20 cellular contexts compared by ENCODE assay signal in genomic region chr1:193629875-193630274, GRCh38.
A peak's percentile ranks its signal among the peaks of the same experiment; 100 is the strongest.
DNase-seq lines count a peak whose midpoint lies in the region; TF ChIP-seq lines count a peak whose summit lies in the region.
"Had no signal": no experiment of that assay in that cellular context is flagged by ENCODE, and none has a peak within 500 bp of the region (broad histone marks: within the 10 kb centered on the region; RNA-seq: fewer than 3 reads in every experiment).

No MANE protein-coding gene starts in this region.

- no peaks in the 10 kb centered on the region for H3K9me3 ChIP-seq in mesodermal cell (ENCODE audit: control insufficient read depth, low read length)
- no peaks in the 10 kb centered on the region for H3K9me3 ChIP-seq in MM.1S (replicated peaks; ENCODE audit: insufficient read depth, low read length)
- H3K9me3 ChIP-seq: neutrophil, right atrium auricular region, thoracic aorta had no signal

- H3K79me2 ChIP-seq in MM.1S (ENCODE audit: low read length), result no peaks in the 10 kb centered on the region

- no peaks in the 10 kb centered on the region for H3K9me2 ChIP-seq in MM.1S (replicated peaks; ENCODE audit: insufficient read depth, low read length)

- in situ Hi-C loops in SK-MEL-5 (cut with HindIII; ENCODE audit: low pct_unique_long_range_greater_than_20kb, low sequenced_read_pairs), result no loop called here

- H3K9me3 Mint-ChIP-seq in Calu3 (ENCODE audit: low read depth, unreplicated experiment), result peaks cover 3% of the 10 kb centered on the region

- H4K20me1 ChIP-seq in MM.1S (ENCODE audit: insufficient read depth, low read length), result no peaks in the 10 kb centered on the region

- H3K27me3 ChIP-seq in MM.1S (replicated peaks; ENCODE audit: insufficient read depth, low read length), result no peaks in the 10 kb centered on the region
- H3K27me3 ChIP-seq: neutrophil, right atrium auricular region had no signal

- no peak for TF ChIP-seq CTCF in Calu3 (IDR thresholded peaks at IDR 0.05; ENCODE audit: unreplicated experiment)
- no peak for TF ChIP-seq CTCF in MM.1S (IDR thresholded peaks at IDR 0.05; ENCODE audit: low read length)

- no peaks in the 10 kb centered on the region for H3K36me3 ChIP-seq in mesodermal cell (ENCODE audit: control insufficient read depth, insufficient read depth, low read length)
- no peaks in the 10 kb centered on the region for H3K36me3 ChIP-seq in MM.1S (replicated peaks; ENCODE audit: insufficient read depth, low read length)
- H3K36me3 ChIP-seq: neutrophil, right atrium auricular region, thoracic aorta had no signal

- peaks cover 22% of the 10 kb centered on the region for H3K4me1 Mint-ChIP-seq in Calu3 (ENCODE audit: low read depth, unreplicated experiment)

- peaks cover 14% of the 10 kb centered on the region for H3K4me1 ChIP-seq in mesodermal cell (ENCODE audit: control insufficient read depth, insufficient read depth, low read length, poor library complexity, severe bottlenecking)
- H3K4me1 ChIP-seq in MM.1S (ENCODE audit: low read length), result no peaks in the 10 kb centered on the region
- H3K4me1 ChIP-seq: right atrium auricular region had no signal

- no peak overlapping the region for H3K9ac ChIP-seq in MM.1S (ENCODE audit: low read length)

- CTCF ChIA-PET in Calu3 (lab: Charles Lee), result interaction anchor here (0.8 to 1.6 kb wide), 2 partner anchors 8 kb away, joined by 3 to 4 read pairs; no protein-coding TSS in a partner anchor

- H3K4me2 ChIP-seq in MM.1S (ENCODE audit: low read depth, low read length), result no peak overlapping the region

- DNase-seq in Calu3 (no peak), SK-MEL-5 (ENCODE audit: low read depth, low spot score) (peak; percentile 78), dermis microvascular lymphatic vessel endothelial cell (ENCODE audit: low read depth in 2 of 2) (peak; percentile 35 to 59), hippocampal formation (lab: John Stamatoyannopoulos, UW) (no peak), midbrain (lab: John Stamatoyannopoulos, UW) (no peak), MM.1S (no peak)
- no peak for DNase-seq in activated CD8-positive, alpha-beta memory T cell treated with anti-CD3 and anti-CD28 coated beads for 24 hours
- DNase-seq: activated naive CD4-positive, alpha-beta T cell treated with Interleukin-2 at 50 U/mL for 16 hours; anterior cingulate cortex; CD4-positive, CD25-positive, alpha-beta regulatory T cell; Karpas-422; kidney glomerular epithelial cell; NCI-H1092 treated with DMSO at 0.1 percent for 48 hours; NCI-H2081; NCI-H510A had no signal

- BruUV-seq in Calu3 (replicated peaks; lab: Mats Ljungman, UMichigan), result no TSS peak

- no peaks in the 10 kb centered on the region for H3K27me3 Mint-ChIP-seq in Calu3 (ENCODE audit: unreplicated experiment)
- H3K27me3 Mint-ChIP-seq: CD4-positive, CD25-positive, alpha-beta regulatory T cell had no signal

- H2AFZ ChIP-seq in MM.1S (ENCODE audit: low read length), result no peak overlapping the region

- no peaks in the 10 kb centered on the region for H3F3A ChIP-seq in MM.1S (ENCODE audit: insufficient read depth, low read length)

- no peaks in the 10 kb centered on the region for H3K36me3 Mint-ChIP-seq in Calu3 (ENCODE audit: insufficient read depth, unreplicated experiment)
- H3K36me3 Mint-ChIP-seq: CD4-positive, CD25-positive, alpha-beta regulatory T cell had no signal

- WGBS in mesodermal cell (ENCODE audit: insufficient coverage in 2 of 2), 2 experiments, result 50 to 71% methylated on average over 1 of the region's 3 CpGs

- H3K4me3 ChIP-seq in mesodermal cell (ENCODE audit: extremely low read depth, insufficient read depth, low read length, poor library complexity, severe bottlenecking) (no peak overlapping the region), MM.1S (ENCODE audit: low read length) (no peak overlapping the region)
- H3K4me3 ChIP-seq: right atrium auricular region, thoracic aorta had no signal

- H3K27ac ChIP-seq in mesodermal cell (ENCODE audit: low read depth, low read length, severe bottlenecking) (peak overlapping the region; percentile 7), MM.1S (ENCODE audit: low read length) (no peak overlapping the region)
- H3K27ac ChIP-seq: neutrophil, right atrium auricular region, RWPE1, thoracic aorta had no signal

- intact Hi-C loops in Calu3 (cut with micrococcal nuclease; ENCODE audit: unreplicated experiment), result loop anchor here (5.0 kb wide), 1 partner anchor 223 kb away; no protein-coding TSS in a partner anchor

- H3K27ac Mint-ChIP-seq in Calu3 (ENCODE audit: unreplicated experiment), result peak overlapping the region; percentile 42
- H3K27ac Mint-ChIP-seq: CD4-positive, CD25-positive, alpha-beta regulatory T cell had no signal

- peak overlapping the region; percentile 37 for H3K4me3 Mint-ChIP-seq in Calu3 (ENCODE audit: low read depth, unreplicated experiment)
- H3K4me3 Mint-ChIP-seq: CD4-positive, CD25-positive, alpha-beta regulatory T cell had no signal

Comparison
In these comparisons a context has a peak if more than half of its experiments do, and no peak if none do; other contexts are left out.
1. DNase-seq: peak in SK-MEL-5 (single experiment) and dermis microvascular lymphatic vessel endothelial cell (2 of 2); none in Calu3 (single experiment), hippocampal formation (0 of 2), midbrain (single experiment), MM.1S (single experiment) and activated CD8-positive, alpha-beta memory T cell treated with anti-CD3 and anti-CD28 coated beads for 24 hours (single experiment).